In the genomic region with DNA sequence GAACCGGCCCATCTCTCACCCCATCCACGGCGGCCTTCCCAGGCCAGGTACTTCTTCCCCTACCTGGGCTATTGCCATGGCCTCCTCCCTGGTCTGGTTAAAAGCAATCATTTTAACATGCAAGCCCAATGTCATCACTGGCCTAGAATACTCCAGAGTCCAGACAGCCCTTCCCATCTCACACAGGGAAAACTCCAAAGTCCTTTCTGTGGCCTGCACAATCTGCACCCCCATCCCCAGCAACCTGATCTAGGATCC, we compare ENCODE assay signal across 18 cellular contexts. TPM values are rescaled to one million over a fixed set of nuclear protein-coding genes. Genes with fewer than 3 reads are reported as not detected.
DNase-seq lines count a peak whose midpoint lies in the region; ATAC-seq and TF ChIP-seq lines count a peak whose summit lies in the region.
"Had no signal": no experiment of that assay in that cellular context is flagged by ENCODE, and none has a peak within 500 bp of the region (broad histone marks: within the 10 kb centered on the region; RNA-seq: fewer than 3 reads in every experiment).

No MANE protein-coding gene starts in this region.

- H3K36me3 ChIP-seq in trophoblast cell (ENCODE audit: control insufficient read depth in 1 of 2, insufficient read depth in 2 of 2, low read length in 2 of 2) (no peaks in the 10 kb centered on the region), vagina (no peaks in the 10 kb centered on the region)
- no peaks in the 10 kb centered on the region for H3K36me3 ChIP-seq in CD8-positive, alpha-beta memory T cell (ENCODE audit: insufficient read depth, low read length)
- H3K36me3 ChIP-seq: HAP-1 had no signal

- H3K18ac ChIP-seq in trophoblast cell (ENCODE audit: low read length) = no peak overlapping the region

- no peaks in the 10 kb centered on the region for H3K79me2 ChIP-seq in trophoblast cell (ENCODE audit: control insufficient read depth, insufficient read depth, low read length, poor library complexity)

- H3K4me3 ChIP-seq in trophoblast cell (ENCODE audit: low read depth, low read length) = no peak overlapping the region
- H3K4me3 ChIP-seq in vagina = no peak overlapping the region
- no peak overlapping the region for H3K4me3 ChIP-seq in CD8-positive, alpha-beta memory T cell (ENCODE audit: low read length)
- H3K4me3 ChIP-seq: HAP-1 had no signal

- DNase-seq in activated CD8-positive, alpha-beta memory T cell treated with anti-CD3 and anti-CD28 coated beads, Interleukin-2, amount 50 U/mL, for 48 hours = peak; percentile 25
- DNase-seq in activated CD8-positive, alpha-beta memory T cell treated with anti-CD3 and anti-CD28 coated beads, Interleukin-2, amount 50 U/mL, for 4 hours = no peak
- DNase-seq in mesenteric fat pad (ENCODE audit: low spot score) (peak; percentile 64), trophoblast cell (no peak), vagina (ENCODE audit: extremely low spot score in 2 of 2) (peak; percentile 77 to 78), left cardiac atrium (no peak)
- DNase-seq in CD8-positive, alpha-beta memory T cell = no peak
- DNase-seq in stimulated activated naive CD8-positive, alpha-beta T cell treated with anti-CD3 and anti-CD28 coated beads, Interleukin-15, Interleukin-2, amounts not matched to agents 100 U/mL and 50 U/mL, for 24 hours = no peak
- DNase-seq: C1 segment of cervical spinal cord; Caco-2; CD4-positive, alpha-beta memory T cell; DMS153; DND-41; GOT3; HFFc6 had no signal

- intact Hi-C loops in vagina (cut with DNase I) = no loop called here
- intact Hi-C loops in left cardiac atrium (cut with DNase I) = no loop called here

- no peak overlapping the region for H3K4me2 ChIP-seq in trophoblast cell (ENCODE audit: low read length)

- H3K27me3 ChIP-seq in trophoblast cell (ENCODE audit: insufficient read depth, low read length) = no peaks in the 10 kb centered on the region
- H3K27me3 ChIP-seq in vagina = no peaks in the 10 kb centered on the region
- H3K27me3 ChIP-seq in CD8-positive, alpha-beta memory T cell (ENCODE audit: insufficient read depth, low read length, poor library complexity, severe bottlenecking) = no peaks in the 10 kb centered on the region

- no peaks in the 10 kb centered on the region for H3K4me1 Mint-ChIP-seq in CD8-positive, alpha-beta memory T cell
- H3K4me1 Mint-ChIP-seq: CD4-positive, alpha-beta memory T cell had no signal

- no CpG with 5 or more reads among the region's 3 CpGs for WGBS in trophoblast cell (ENCODE audit: extremely low coverage, insufficient coverage, insufficient read length)

- no peak overlapping the region for H3K27ac ChIP-seq in trophoblast cell (ENCODE audit: low read depth, low read length)
- no peak overlapping the region for H3K27ac ChIP-seq in vagina
- no peak overlapping the region for H3K27ac ChIP-seq in CD8-positive, alpha-beta memory T cell (ENCODE audit: low read depth, low read length)

- CTCF ChIA-PET in CD8-positive, alpha-beta memory T cell (lab: Charles Lee) = no interaction called here

- H3K79me1 ChIP-seq in trophoblast cell (ENCODE audit: low read length) = peaks cover 9% of the 10 kb centered on the region

- no peak for TF ChIP-seq POLR2A in vagina (IDR thresholded peaks at IDR 0.05)

- no peak overlapping the region for H4K8ac ChIP-seq in trophoblast cell (ENCODE audit: low read depth, low read length)

- H2BK120ac ChIP-seq in trophoblast cell (ENCODE audit: insufficient read depth, low read length, poor library complexity) = no peak overlapping the region

- no peak overlapping the region for H3K27ac Mint-ChIP-seq in CD8-positive, alpha-beta memory T cell
- H3K27ac Mint-ChIP-seq: CD4-positive, alpha-beta memory T cell; HFFc6 had no signal

- H3K4ac ChIP-seq in trophoblast cell (ENCODE audit: low read depth, low read length) = no peak overlapping the region

- H3K36me3 Mint-ChIP-seq in CD8-positive, alpha-beta memory T cell = no peaks in the 10 kb centered on the region
- H3K36me3 Mint-ChIP-seq: CD4-positive, alpha-beta memory T cell had no signal

- H4K91ac ChIP-seq in trophoblast cell (ENCODE audit: low read depth, low read length) = no peak overlapping the region

- H3K4me1 ChIP-seq in trophoblast cell (ENCODE audit: control insufficient read depth in 1 of 2, insufficient read depth in 2 of 2, low read length in 2 of 2) = peaks cover 7% of the 10 kb centered on the region in 2 experiments
- H3K4me1 ChIP-seq in vagina = peaks cover 9% of the 10 kb centered on the region
- no peaks in the 10 kb centered on the region for H3K4me1 ChIP-seq in CD8-positive, alpha-beta memory T cell (ENCODE audit: insufficient read depth, low read length)
- H3K4me1 ChIP-seq: Caco-2, HAP-1 had no signal

- no peak overlapping the region for H3K23ac ChIP-seq in trophoblast cell (ENCODE audit: low read length)

- ATAC-seq in stimulated activated naive CD8-positive, alpha-beta T cell treated with anti-CD3 and anti-CD28 coated beads, Interleukin-15, Interleukin-2, amounts not matched to agents 100 U/mL and 50 U/mL, for 24 hours = no peak
- ATAC-seq in left cardiac atrium = no peak

- H3K9me3 Mint-ChIP-seq in CD8-positive, alpha-beta memory T cell = peaks cover 0 to 2% (median 0%) of the 10 kb centered on the region in 5 donors

- peaks cover 4% of the 10 kb centered on the region for H3K9me3 ChIP-seq in trophoblast cell (ENCODE audit: insufficient read depth, low read depth, low read length)
- H3K9me3 ChIP-seq in vagina = no peaks in the 10 kb centered on the region
- no peaks in the 10 kb centered on the region for H3K9me3 ChIP-seq in CD8-positive, alpha-beta memory T cell (ENCODE audit: low read length)
- H3K9me3 ChIP-seq: HAP-1 had no signal

- no peak overlapping the region for H4K12ac ChIP-seq in trophoblast cell (ENCODE audit: low read depth, low read length)

- H3K9ac ChIP-seq in trophoblast cell (ENCODE audit: low read length) = no peak overlapping the region

- no peak for TF ChIP-seq CTCF in vagina (IDR thresholded peaks at IDR 0.05)

- POLR2A ChIA-PET in CD8-positive, alpha-beta memory T cell (lab: Charles Lee) = no interaction called here

- no peak overlapping the region for H3K4me3 Mint-ChIP-seq in CD8-positive, alpha-beta memory T cell
- H3K4me3 Mint-ChIP-seq: CD4-positive, alpha-beta memory T cell; HFFc6 had no signal

- H2AK5ac ChIP-seq in trophoblast cell (ENCODE audit: low read length) = peak overlapping the region; percentile 50

- no peak overlapping the region for H2BK5ac ChIP-seq in trophoblast cell (ENCODE audit: low read depth, low read length, poor library complexity)

- no peak overlapping the region for H2BK12ac ChIP-seq in trophoblast cell (ENCODE audit: low read length)

- H3K27me3 Mint-ChIP-seq in CD8-positive, alpha-beta memory T cell = peaks cover 5 to 11% of the 10 kb centered on the region in 2 donors

- no peak overlapping the region for H2AFZ ChIP-seq in trophoblast cell (ENCODE audit: insufficient read depth, low read length, poor library complexity)

- no peak overlapping the region for H3K14ac ChIP-seq in trophoblast cell (ENCODE audit: low read length)

RNA-seq across cellular contexts. Expression of a gene that starts 45.8 kb away (rescaled TPM):
- total RNA-seq in mesenteric fat pad (40.1 TPM), vagina (40.3 TPM), left cardiac atrium (10 to 100 TPM; 15.4 to 67.6 TPM)
- polyA plus RNA-seq in trophoblast cell (2013) = 416 and 421 TPM in 2 replicates
- not detected for total RNA-seq in CD8-positive, alpha-beta memory T cell
- polyA plus RNA-seq in CD8-positive, alpha-beta memory T cell = not detected
- total RNA-seq: A172; A673; CD4-positive, alpha-beta memory T cell had no signal
- polyA plus RNA-seq: CD4-positive, alpha-beta memory T cell had no signal

Comparison
In these comparisons a context has a peak if more than half of its experiments do, and no peak if none do; other contexts are left out.
1. DNase-seq: peak in activated CD8-positive, alpha-beta memory T cell treated with anti-CD3 and anti-CD28 coated beads, Interleukin-2, amount 50 U/mL, for 48 hours (single experiment), mesenteric fat pad (single experiment) and vagina (2 of 2); none in activated CD8-positive, alpha-beta memory T cell treated with anti-CD3 and anti-CD28 coated beads, Interleukin-2, amount 50 U/mL, for 4 hours (single experiment), trophoblast cell (0 of 2), CD8-positive, alpha-beta memory T cell (0 of 5), stimulated activated naive CD8-positive, alpha-beta T cell treated with anti-CD3 and anti-CD28 coated beads, Interleukin-15, Interleukin-2, amounts not matched to agents 100 U/mL and 50 U/mL, for 24 hours (single experiment) and left cardiac atrium (single experiment).
2. RNA of a gene that starts 45.8 kb away (total RNA-seq): 15.4 to 67.6 TPM in left cardiac atrium, 40.3 TPM in vagina (single experiment) and 40.1 TPM in mesenteric fat pad (single experiment); not detected in CD8-positive, alpha-beta memory T cell; every median in the first group is over 10 times any median in the second.